In the genomic region with DNA sequence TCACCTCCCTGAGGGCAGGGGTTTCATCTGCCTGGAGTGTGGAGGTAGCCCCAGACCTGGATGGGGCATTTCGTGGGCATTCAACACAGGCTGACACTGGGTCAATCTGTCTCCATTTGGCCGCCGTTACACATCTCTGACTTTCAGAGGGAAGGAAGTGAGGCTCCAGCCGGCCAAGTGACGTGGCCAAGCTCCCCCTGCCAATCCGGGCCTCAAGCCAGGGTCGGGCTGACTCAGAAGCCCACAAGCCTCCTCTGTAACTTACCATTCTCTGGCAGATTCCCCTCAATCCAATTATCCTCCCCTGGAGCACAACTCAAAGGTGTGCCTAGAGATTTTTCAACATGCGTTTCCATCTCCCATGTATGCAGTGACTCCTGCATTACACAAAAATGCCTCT, we compare ENCODE assay signal across 15 cellular contexts.
A peak's percentile ranks its signal among the peaks of the same experiment; 100 is the strongest.
DNase-seq lines count a peak whose midpoint lies in the region; ATAC-seq and TF ChIP-seq lines count a peak whose summit lies in the region.
"Had no signal": no experiment of that assay in that cellular context is flagged by ENCODE, and none has a peak within 500 bp of the region (broad histone marks: within the 10 kb centered on the region; RNA-seq: fewer than 3 reads in every experiment).

No MANE protein-coding gene starts in this region.

- H3K27ac Mint-ChIP-seq in osteocyte (ENCODE audit: unreplicated experiment): no peak overlapping the region

- DNase-seq in EH (ENCODE audit: low read depth) (peak; percentile 86), NCI-H446 treated with DMSO at 0.1 percent for 48 hours (lab: John Stamatoyannopoulos, UW) (peak; percentile 59), fibroblast of pulmonary artery (ENCODE audit: low read depth) (peak; percentile 89), omental fat pad (ENCODE audit: low spot score) (no peak), osteocyte (ENCODE audit: extremely low spot score, unreplicated experiment) (no peak), T-helper 2 cell (no peak), DMS153 (lab: John Stamatoyannopoulos, UW) (no peak)
- DNase-seq: activated gamma-delta T cell; effector CD8-positive, alpha-beta T cell; NCI-H1417 treated with DMSO at 0.1 percent for 48 hours; PC-9; stimulated activated CD4-positive, alpha-beta T cell treated with anti-CD3 and anti-CD28 coated beads, Interleukin-12 subunit alpha, Interleukin-12 subunit beta, amount 100 ng/mL, for 4 hours; stimulated activated naive CD4-positive, alpha-beta T cell treated with Interleukin-2 at 50 U/mL for 16 hours had no signal

- no peaks in the 10 kb centered on the region for H3K4me1 Mint-ChIP-seq in osteocyte (ENCODE audit: unreplicated experiment)

- peaks cover 2% of the 10 kb centered on the region for H3K27me3 Mint-ChIP-seq in osteocyte (ENCODE audit: unreplicated experiment)

- ATAC-seq in omental fat pad (ENCODE audit: low FRiP score) (peak; percentile 53), GM19452 (IDR thresholded peaks at IDR 0.05; ENCODE audit: unreplicated experiment) (no peak)
- ATAC-seq: WTC11 had no signal

- no peaks in the 10 kb centered on the region for H3K9me3 Mint-ChIP-seq in osteocyte (ENCODE audit: unreplicated experiment)

- no peaks in the 10 kb centered on the region for H3K36me3 Mint-ChIP-seq in osteocyte (ENCODE audit: unreplicated experiment)
- H3K36me3 Mint-ChIP-seq: WTC11 had no signal

- TF ChIP-seq CTCF in fibroblast of pulmonary artery (IDR thresholded peaks at IDR 0.05; ENCODE audit: low read length, missing control alignments) (no peak), omental fat pad (IDR thresholded peaks at IDR 0.05) (no peak), osteocyte (IDR thresholded peaks at IDR 0.05) (no peak)

- H3K4me3 ChIP-seq in fibroblast of pulmonary artery (replicated peaks; ENCODE audit: low read depth, low read length): no peak overlapping the region
- H3K4me3 ChIP-seq: PC-9 had no signal

- H3K4me3 Mint-ChIP-seq in osteocyte (ENCODE audit: unreplicated experiment): no peak overlapping the region
- H3K4me3 Mint-ChIP-seq: WTC11 had no signal

Comparison
In these comparisons a context has a peak if more than half of its experiments do, and no peak if none do; other contexts are left out.
1. DNase-seq: peak in EH (single experiment), NCI-H446 treated with DMSO at 0.1 percent for 48 hours (single experiment) and fibroblast of pulmonary artery (single experiment); none in omental fat pad (single experiment), osteocyte (single experiment), T-helper 2 cell (0 of 5) and DMS153 (single experiment).